10 cellular contexts compared by ENCODE assay signal in genomic region chr10:132519382-132520146, GRCh38. TPM values are rescaled to one million over a fixed set of nuclear protein-coding genes. Genes with fewer than 3 reads are reported as not detected.
A peak's percentile ranks its signal among the peaks of the same experiment; 100 is the strongest.
DNase-seq lines count a peak whose midpoint lies in the region; ATAC-seq, FAIRE-seq and TF ChIP-seq lines count a peak whose summit lies in the region.
"Had no signal": no experiment of that assay in that cellular context is flagged by ENCODE, and none has a peak within 500 bp of the region (broad histone marks: within the 10 kb centered on the region; RNA-seq: fewer than 3 reads in every experiment).

No MANE protein-coding gene starts in this region.

- intact Hi-C loops in Panc1 (cut with micrococcal nuclease; ENCODE audit: unreplicated experiment) (no loop called here), pancreas (cut with DNase I) (no loop called here)

- WGBS in pancreas, 2 donors, result 83 to 85% methylated on average over 29 of the region's 29 CpGs

- H3K9me3 ChIP-seq in AG04450 (ENCODE audit: control insufficient read depth, insufficient read depth, low read length), result peaks cover 4% of the 10 kb centered on the region; the same call in 1 of the 2 replicates
- H3K9me3 ChIP-seq in Panc1 (ENCODE audit: control insufficient read depth, insufficient read depth, low read depth, low read length), result no peaks in the 10 kb centered on the region
- no peaks in the 10 kb centered on the region for H3K9me3 ChIP-seq in right atrium auricular region
- H3K9me3 ChIP-seq in pancreas, result no peaks in the 10 kb centered on the region

- DNase-seq in AG04450 (ENCODE audit: low read depth, low spot score) (no peak), Panc1 (ENCODE audit: low read depth, low spot score) (no peak), right atrium auricular region (ENCODE audit: low spot score) (no peak), pancreas (peak in 3 of 6 donors; percentile 36 to 80 (median 59)), ecto neural progenitor cell (ENCODE audit: low spot score) (no peak)
- DNase-seq: activated CD4-positive, alpha-beta T cell treated with anti-CD3 and anti-CD28 coated beads for 1 hour; stimulated activated CD4-positive, alpha-beta T cell treated with anti-CD3 and anti-CD28 coated beads, Interleukin-2, amount 100 ng/mL, for 48 hours had no signal

- H3K27ac ChIP-seq in AG04450 (ENCODE audit: low read depth, low read length) (peak overlapping the region; percentile 39), Panc1 (ENCODE audit: low read length) (peak overlapping the region; percentile 91), right atrium auricular region (peak overlapping the region; percentile 91 to 98), pancreas (peak overlapping the region; percentile 61 to 96 (median 88))

- ATAC-seq in Panc1 (no peak), pancreas (no peak), GM18909 (IDR thresholded peaks at IDR 0.05; ENCODE audit: poor library complexity, unreplicated experiment) (no peak), HG03039 (IDR thresholded peaks at IDR 0.05; ENCODE audit: unreplicated experiment) (no peak), GM18868 (IDR thresholded peaks at IDR 0.05; ENCODE audit: unreplicated experiment) (no peak)

- H3K4me1 ChIP-seq in Panc1 (ENCODE audit: control insufficient read depth, insufficient read depth, low read length) (peaks cover 59% of the 10 kb centered on the region), right atrium auricular region (peaks cover 3 to 66% of the 10 kb centered on the region in 2 donors), pancreas (peaks cover 36 to 37% (median 37%) of the 10 kb centered on the region in 3 donors)

- no peak for FAIRE-seq in pancreas (lab: Jason Lieb, UNC)

- no TSS peak for BruUV-seq in Panc1 (replicated peaks; lab: Mats Ljungman, UMichigan)

- H3K36me3 ChIP-seq in Panc1 (ENCODE audit: control insufficient read depth, insufficient read depth, low read length) (no peaks in the 10 kb centered on the region), right atrium auricular region (no peaks in the 10 kb centered on the region), pancreas (no peaks in the 10 kb centered on the region)

- no peak overlapping the region for H3K4me3 ChIP-seq in AG04450 (ENCODE audit: low read depth, low read length)
- no peak overlapping the region for H3K4me3 ChIP-seq in Panc1 (ENCODE audit: low read depth in 2 of 2, low read length in 2 of 2)
- no peak overlapping the region for H3K4me3 ChIP-seq in right atrium auricular region
- H3K4me3 ChIP-seq in pancreas, result no peak overlapping the region

- in situ Hi-C loops in Panc1 (cut with HindIII; ENCODE audit: low pct_unique_long_range_greater_than_20kb, low sequenced_read_pairs), result no loop called here

- no peak for TF ChIP-seq CTCF in AG04450 (IDR thresholded peaks at IDR 0.05; ENCODE audit: low read depth, low read length)
- no peak for TF ChIP-seq CTCF in Panc1 (IDR thresholded peaks at IDR 0.05)
- TF ChIP-seq CTCF in right atrium auricular region (IDR thresholded peaks at IDR 0.05), result no peak
- no peak for TF ChIP-seq CTCF in pancreas (IDR thresholded peaks at IDR 0.05)

- H3K27me3 ChIP-seq in AG04450 (ENCODE audit: control insufficient read depth, insufficient read depth, low read length) (no peaks in the 10 kb centered on the region), Panc1 (ENCODE audit: control insufficient read depth, insufficient read depth, low read length) (no peaks in the 10 kb centered on the region), right atrium auricular region (no peaks in the 10 kb centered on the region), pancreas (no peaks in the 10 kb centered on the region)

- POLR2A ChIA-PET in AG04450 (lab: Yijun Ruan, JAX) (no interaction called here), Panc1 (lab: Charles Lee) (interaction anchor here (0.5 to 0.6 kb wide), 2 partner anchors 51 to 306 kb away, joined by 3 to 4 read pairs; no protein-coding TSS in a partner anchor)

- CTCF ChIA-PET in AG04450 (lab: Charles Lee) (no interaction called here), Panc1 (lab: Charles Lee) (interaction anchor here (1.3 kb wide), 1 partner anchor 56 kb away, joined by 3 read pairs; no protein-coding TSS in a partner anchor)

RNA-seq across cellular contexts. Expression of gene INPP5A, which starts 18.0 kb away (rescaled TPM):
- polyA plus RNA-seq in AG04450 (2011; rRNA removed) (20.2 and 22.5 TPM in 2 replicates), pancreas (10 to 100 TPM in 1 of 2 donors, 1 to 10 TPM in 1; 5.9 to 11.4 TPM)
- 19.8 and 25.7 TPM in 2 replicates for polyA minus RNA-seq in AG04450 (2011; rRNA and poly(A)+ RNA removed)
- total RNA-seq in Panc1 (2021; ENCODE audit: unreplicated experiment) (60.0 TPM), right atrium auricular region (100 to 1,000 TPM; 116 to 143 TPM), pancreas (10 to 100 TPM in 5 of 6 donors, 1 to 10 TPM in 1; 8.9 to 15.6 (median 11.9) TPM)
- polyA plus RNA-seq in Panc1 (2012; ENCODE audit: insufficient read length), result 78.4 TPM

Comparison
In these comparisons a context has a peak if more than half of its experiments do, and no peak if none do; other contexts are left out.
1. H3K27ac ChIP-seq: peak in every context shown above with its lines; median percentile 94 in right atrium auricular region; 91 in Panc1; 88 in pancreas; 39 in AG04450.